ENCODE assay signal across 22 cellular contexts in genomic region chr4:145280541-145280940, GRCh38.
"Had no signal": no experiment of that assay in that cellular context is flagged by ENCODE, and none has a peak within 500 bp of the region (broad histone marks: within the 10 kb centered on the region; RNA-seq: fewer than 3 reads in every experiment).

No MANE protein-coding gene starts in this region.

- H3K27me3 ChIP-seq: esophagus muscularis mucosa, hepatocyte, tibial nerve had no signal

- H3K36me3 Mint-ChIP-seq: activated naive CD8-positive, alpha-beta T cell treated with anti-CD3 and anti-CD28 coated beads for 36 hours; brain; mesothelial cell of epicardium had no signal

- H3K4me3 Mint-ChIP-seq: activated naive CD8-positive, alpha-beta T cell treated with anti-CD3 and anti-CD28 coated beads for 36 hours; activated T-cell treated with anti-CD3 and anti-CD28 coated beads, Interleukin-2, amount 50 U/mL, for 72 hours; brain; mesothelial cell of epicardium; neural crest cell; stimulated activated naive CD8-positive, alpha-beta T cell treated with anti-CD3 and anti-CD28 coated beads, Interleukin-15, Interleukin-2, amounts not matched to agents 100 ng/mL and 50 ng/mL, for 24 hours had no signal

- H3K27ac ChIP-seq: coronary artery, hepatocyte, lower lobe of right lung, tibial nerve, WERI-Rb-1 had no signal

- H3K9me3 ChIP-seq: esophagus muscularis mucosa, lower lobe of right lung, tibial nerve had no signal

- H3K27me3 Mint-ChIP-seq: activated naive CD8-positive, alpha-beta T cell treated with anti-CD3 and anti-CD28 coated beads for 36 hours; progenitor cell of endocrine pancreas had no signal

- H3K79me2 ChIP-seq: hepatocyte had no signal

- H3K4me3 ChIP-seq: coronary artery, esophagus muscularis mucosa, hepatocyte, lower lobe of right lung, tibial nerve had no signal

- H2AFZ ChIP-seq: hepatocyte had no signal

- H3K4me2 ChIP-seq: hepatocyte had no signal

- DNase-seq: activated CD4-positive, alpha-beta T cell treated with anti-CD3 and anti-CD28 coated beads, Interleukin-2, amount 50 U/mL, for 4 hours; activated gamma-delta T cell; activated naive CD8-positive, alpha-beta T cell treated with anti-CD3 and anti-CD28 coated beads for 36 hours; activated T-cell treated with anti-CD3 and anti-CD28 coated beads, Interleukin-2, amount 50 U/mL, for 72 hours; foreskin fibroblast; left colon; lower lobe of right lung; stimulated activated CD4-positive, alpha-beta T cell treated with anti-CD3 and anti-CD28 coated beads, Interleukin-2, amount 100 ng/mL, for 24 hours; SW 1271; T-helper 2 cell; WERI-Rb-1 had no signal

- H3K36me3 ChIP-seq: esophagus muscularis mucosa, lower lobe of right lung, tibial nerve, WERI-Rb-1 had no signal

- H3K4me1 Mint-ChIP-seq: neural crest cell had no signal

- H3K4me1 ChIP-seq: lower lobe of right lung had no signal

- H3K27ac Mint-ChIP-seq: activated naive CD8-positive, alpha-beta T cell treated with anti-CD3 and anti-CD28 coated beads for 36 hours; activated T-cell treated with anti-CD3 and anti-CD28 coated beads, Interleukin-2, amount 50 U/mL, for 72 hours; mesothelial cell of epicardium; progenitor cell of endocrine pancreas; stimulated activated naive CD8-positive, alpha-beta T cell treated with anti-CD3 and anti-CD28 coated beads, Interleukin-15, Interleukin-2, amounts not matched to agents 100 ng/mL and 50 ng/mL, for 24 hours had no signal

- FAIRE-seq: islet of Langerhans, urothelium cell line had no signal

- H3K9me3 Mint-ChIP-seq: activated naive CD8-positive, alpha-beta T cell treated with anti-CD3 and anti-CD28 coated beads for 36 hours; activated T-cell treated with anti-CD3 and anti-CD28 coated beads, Interleukin-2, amount 50 U/mL, for 72 hours; mesothelial cell of epicardium; neural crest cell; stimulated activated naive CD8-positive, alpha-beta T cell treated with anti-CD3 and anti-CD28 coated beads, Interleukin-15, Interleukin-2, amounts not matched to agents 100 ng/mL and 50 ng/mL, for 24 hours had no signal

- ATAC-seq: activated T-cell treated with anti-CD3 and anti-CD28 coated beads, Interleukin-2, amount 50 U/mL, for 72 hours; left colon; lower lobe of right lung had no signal
